In genomic region chr2:24926220-24926601, GRCh38 we compare ENCODE assay signal across 1 cellular context.
TF ChIP-seq lines count a peak whose summit lies in the region.

No MANE protein-coding gene starts in this region.

TF ChIP-seq in HepG2, 621 proteins besides CTCF, POLR2A, EP300 and RAD21:
- TF ChIP-seq XBP1 (CRISPR knock-in tag; IDR thresholded peaks at IDR 0.05) = no peak
- no peak for TF ChIP-seq GZF1 (CRISPR knock-in tag; IDR thresholded peaks at IDR 0.05)
- TF ChIP-seq, protein P1, sequence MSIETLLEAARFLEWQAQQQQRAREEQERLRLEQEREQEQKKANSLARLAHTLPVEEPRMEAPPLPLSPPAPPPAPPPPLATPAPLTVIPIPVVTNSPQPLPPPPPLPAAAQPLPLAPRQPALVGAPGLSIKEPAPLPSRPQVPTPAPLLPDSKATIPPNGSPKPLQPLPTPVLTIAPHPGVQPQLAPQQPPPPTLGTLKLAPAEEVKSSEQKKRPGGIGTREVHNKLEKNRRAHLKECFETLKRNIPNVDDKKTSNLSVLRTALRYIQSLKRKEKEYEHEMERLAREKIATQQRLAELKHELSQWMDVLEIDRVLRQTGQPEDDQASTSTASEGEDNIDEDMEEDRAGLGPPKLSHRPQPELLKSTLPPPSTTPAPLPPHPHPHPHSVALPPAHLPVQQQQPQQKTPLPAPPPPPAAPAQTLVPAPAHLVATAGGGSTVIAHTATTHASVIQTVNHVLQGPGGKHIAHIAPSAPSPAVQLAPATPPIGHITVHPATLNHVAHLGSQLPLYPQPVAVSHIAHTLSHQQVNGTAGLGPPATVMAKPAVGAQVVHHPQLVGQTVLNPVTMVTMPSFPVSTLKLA (IDR thresholded peaks at IDR 0.05) = no peak
- peak; percentile 30; the same call in 1 of the 2 replicates for TF ChIP-seq CEBPB (IDR thresholded peaks at IDR 0.05; ENCODE audit: borderline replicate concordance, low read depth, low read length)
- TF ChIP-seq NRL (CRISPR knock-in tag; IDR thresholded peaks at IDR 0.05; ENCODE audit: borderline replicate concordance) = no peak
- no peak for TF ChIP-seq MEF2D (CRISPR knock-in tag; IDR thresholded peaks at IDR 0.05)
- no peak for TF ChIP-seq ZFY (CRISPR knock-in tag; IDR thresholded peaks at IDR 0.05)
- no peak for TF ChIP-seq CBX2 (IDR thresholded peaks at IDR 0.05; ENCODE audit: low read depth, low read length)
- no peak for TF ChIP-seq CBX2 (CRISPR knock-in tag; IDR thresholded peaks at IDR 0.05; ENCODE audit: low read depth)
- TF ChIP-seq, protein P2, sequence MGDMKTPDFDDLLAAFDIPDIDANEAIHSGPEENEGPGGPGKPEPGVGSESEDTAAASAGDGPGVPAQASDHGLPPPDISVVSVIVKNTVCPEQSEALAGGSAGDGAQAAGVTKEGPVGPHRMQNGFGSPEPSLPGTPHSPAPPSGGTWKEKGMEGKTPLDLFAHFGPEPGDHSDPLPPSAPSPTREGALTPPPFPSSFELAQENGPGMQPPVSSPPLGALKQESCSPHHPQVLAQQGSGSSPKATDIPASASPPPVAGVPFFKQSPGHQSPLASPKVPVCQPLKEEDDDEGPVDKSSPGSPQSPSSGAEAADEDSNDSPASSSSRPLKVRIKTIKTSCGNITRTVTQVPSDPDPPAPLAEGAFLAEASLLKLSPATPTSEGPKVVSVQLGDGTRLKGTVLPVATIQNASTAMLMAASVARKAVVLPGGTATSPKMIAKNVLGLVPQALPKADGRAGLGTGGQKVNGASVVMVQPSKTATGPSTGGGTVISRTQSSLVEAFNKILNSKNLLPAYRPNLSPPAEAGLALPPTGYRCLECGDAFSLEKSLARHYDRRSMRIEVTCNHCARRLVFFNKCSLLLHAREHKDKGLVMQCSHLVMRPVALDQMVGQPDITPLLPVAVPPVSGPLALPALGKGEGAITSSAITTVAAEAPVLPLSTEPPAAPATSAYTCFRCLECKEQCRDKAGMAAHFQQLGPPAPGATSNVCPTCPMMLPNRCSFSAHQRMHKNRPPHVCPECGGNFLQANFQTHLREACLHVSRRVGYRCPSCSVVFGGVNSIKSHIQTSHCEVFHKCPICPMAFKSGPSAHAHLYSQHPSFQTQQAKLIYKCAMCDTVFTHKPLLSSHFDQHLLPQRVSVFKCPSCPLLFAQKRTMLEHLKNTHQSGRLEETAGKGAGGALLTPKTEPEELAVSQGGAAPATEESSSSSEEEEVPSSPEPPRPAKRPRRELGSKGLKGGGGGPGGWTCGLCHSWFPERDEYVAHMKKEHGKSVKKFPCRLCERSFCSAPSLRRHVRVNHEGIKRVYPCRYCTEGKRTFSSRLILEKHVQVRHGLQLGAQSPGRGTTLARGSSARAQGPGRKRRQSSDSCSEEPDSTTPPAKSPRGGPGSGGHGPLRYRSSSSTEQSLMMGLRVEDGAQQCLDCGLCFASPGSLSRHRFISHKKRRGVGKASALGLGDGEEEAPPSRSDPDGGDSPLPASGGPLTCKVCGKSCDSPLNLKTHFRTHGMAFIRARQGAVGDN (CRISPR knock-in tag; IDR thresholded peaks at IDR 0.05) = 0 out of 2 replicates have a peak, but pooled peaks have one; percentile 14
- TF ChIP-seq, protein P3, sequence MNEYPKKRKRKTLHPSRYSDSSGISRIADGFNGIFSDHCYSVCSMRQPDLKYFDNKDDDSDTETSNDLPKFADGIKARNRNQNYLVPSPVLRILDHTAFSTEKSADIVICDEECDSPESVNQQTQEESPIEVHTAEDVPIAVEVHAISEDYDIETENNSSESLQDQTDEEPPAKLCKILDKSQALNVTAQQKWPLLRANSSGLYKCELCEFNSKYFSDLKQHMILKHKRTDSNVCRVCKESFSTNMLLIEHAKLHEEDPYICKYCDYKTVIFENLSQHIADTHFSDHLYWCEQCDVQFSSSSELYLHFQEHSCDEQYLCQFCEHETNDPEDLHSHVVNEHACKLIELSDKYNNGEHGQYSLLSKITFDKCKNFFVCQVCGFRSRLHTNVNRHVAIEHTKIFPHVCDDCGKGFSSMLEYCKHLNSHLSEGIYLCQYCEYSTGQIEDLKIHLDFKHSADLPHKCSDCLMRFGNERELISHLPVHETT (CRISPR knock-in tag; conservative IDR thresholded peaks at IDR 0.05) = no peak
